ENCODE assay signal across 16 cellular contexts in genomic region chr9:135369401-135369800, GRCh38.
"Had no signal": no experiment of that assay in that cellular context is flagged by ENCODE, and none has a peak within 500 bp of the region (broad histone marks: within the 10 kb centered on the region; RNA-seq: fewer than 3 reads in every experiment).

No MANE protein-coding gene starts in this region.

- FAIRE-seq: colon had no signal

- H3K4me3 Mint-ChIP-seq: activated CD4-positive, alpha-beta memory T cell treated with anti-CD3 and anti-CD28 coated beads for 36 hours; activated CD4-positive, alpha-beta T cell treated with anti-CD3 and anti-CD28 coated beads for 36 hours; activated CD8-positive, alpha-beta memory T cell treated with anti-CD3 and anti-CD28 coated beads, Interleukin-2, amount 10 ng/mL, durations not matched to agents 7 days and 5 days; nephron had no signal

- H3K4me1 Mint-ChIP-seq: activated CD4-positive, alpha-beta T cell treated with anti-CD3 and anti-CD28 coated beads for 36 hours; activated CD8-positive, alpha-beta memory T cell treated with anti-CD3 and anti-CD28 coated beads, Interleukin-2, amount 10 ng/mL, durations not matched to agents 7 days and 5 days had no signal

- H3K4me1 ChIP-seq: esophagus muscularis mucosa, psoas muscle, stomach, testis, upper lobe of left lung had no signal

- DNase-seq: activated CD4-positive, alpha-beta memory T cell treated with anti-CD3 and anti-CD28 coated beads for 36 hours; activated CD4-positive, alpha-beta T cell treated with anti-CD3 and anti-CD28 coated beads for 36 hours; activated CD8-positive, alpha-beta memory T cell treated with anti-CD3 and anti-CD28 coated beads, Interleukin-2, amount 10 ng/mL, durations not matched to agents 7 days and 5 days; activated naive CD4-positive, alpha-beta T cell treated with anti-CD3 and anti-CD28 coated beads, Interleukin-2, amount 50 U/mL, for 16 hours; activated T-cell treated with anti-CD3 and anti-CD28 coated beads, Interleukin-2, amount 50 U/mL, for 1 hour; caudate nucleus; psoas muscle; stomach; testis; upper lobe of left lung had no signal

- H3K79me2 ChIP-seq: hepatocyte had no signal

- H3K27ac ChIP-seq: esophagus muscularis mucosa, hepatocyte, psoas muscle, stomach, testis, upper lobe of left lung, VCaP had no signal

- H3K27me3 Mint-ChIP-seq: activated CD4-positive, alpha-beta T cell treated with anti-CD3 and anti-CD28 coated beads for 36 hours; activated CD8-positive, alpha-beta memory T cell treated with anti-CD3 and anti-CD28 coated beads, Interleukin-2, amount 10 ng/mL, durations not matched to agents 7 days and 5 days had no signal

- H3K36me3 ChIP-seq: esophagus muscularis mucosa, stomach, upper lobe of left lung had no signal

- H3K9me3 Mint-ChIP-seq: activated CD4-positive, alpha-beta memory T cell treated with anti-CD3 and anti-CD28 coated beads for 36 hours had no signal

- H3K4me2 ChIP-seq: hepatocyte had no signal

- H3K4me3 ChIP-seq: esophagus muscularis mucosa, hepatocyte, psoas muscle, stomach, testis, upper lobe of left lung had no signal

- H3K9me3 ChIP-seq: esophagus muscularis mucosa, psoas muscle, stomach, testis, upper lobe of left lung had no signal

- ATAC-seq: activated CD4-positive, alpha-beta T cell treated with anti-CD3 and anti-CD28 coated beads for 36 hours; activated CD8-positive, alpha-beta memory T cell treated with anti-CD3 and anti-CD28 coated beads, Interleukin-2, amount 10 ng/mL, durations not matched to agents 7 days and 5 days; psoas muscle; sciatic nerve had no signal

- H3K36me3 Mint-ChIP-seq: activated CD4-positive, alpha-beta memory T cell treated with anti-CD3 and anti-CD28 coated beads for 36 hours; activated CD8-positive, alpha-beta memory T cell treated with anti-CD3 and anti-CD28 coated beads, Interleukin-2, amount 10 ng/mL, durations not matched to agents 7 days and 5 days had no signal

- H2AFZ ChIP-seq: hepatocyte had no signal

- H3K27me3 ChIP-seq: hepatocyte, testis, upper lobe of left lung had no signal

- H3K27ac Mint-ChIP-seq: activated CD4-positive, alpha-beta memory T cell treated with anti-CD3 and anti-CD28 coated beads for 36 hours; activated CD4-positive, alpha-beta T cell treated with anti-CD3 and anti-CD28 coated beads for 36 hours; activated CD8-positive, alpha-beta memory T cell treated with anti-CD3 and anti-CD28 coated beads, Interleukin-2, amount 10 ng/mL, durations not matched to agents 7 days and 5 days; nephron had no signal
